ENCODE assay signal across 24 cellular contexts in the genomic region with DNA sequence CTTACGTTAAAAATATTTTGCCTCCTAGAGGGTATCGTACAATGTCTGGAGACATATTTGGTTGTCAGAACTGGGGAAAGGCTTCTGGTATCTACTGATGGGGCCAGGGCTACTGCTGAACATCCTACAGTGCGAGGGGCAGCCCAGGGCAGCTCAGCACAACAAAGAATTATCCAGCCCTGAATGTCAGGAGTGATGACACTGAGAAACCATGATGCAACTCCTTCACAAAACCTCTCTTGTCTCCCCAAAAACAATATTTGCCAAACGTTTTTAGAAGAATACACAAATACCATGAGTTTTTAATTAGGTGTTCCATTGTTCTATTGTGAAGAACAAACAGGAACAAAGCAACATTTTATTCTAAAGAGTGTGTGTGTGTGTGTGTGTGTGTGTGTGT. TPM values are rescaled to one million over a fixed set of nuclear protein-coding genes. Genes with fewer than 3 reads are reported as not detected.
DNase-seq lines count a peak whose midpoint lies in the region; ATAC-seq and TF ChIP-seq lines count a peak whose summit lies in the region.
"Had no signal": no experiment of that assay in that cellular context is flagged by ENCODE, and none has a peak within 500 bp of the region (broad histone marks: within the 10 kb centered on the region; RNA-seq: fewer than 3 reads in every experiment).

No MANE protein-coding gene starts in this region.

- H3K4me3 ChIP-seq in CD4-positive, CD25-positive, alpha-beta regulatory T cell (ENCODE audit: low read depth, low read length) = no peak overlapping the region
- no peak overlapping the region for H3K4me3 ChIP-seq in MM.1S (ENCODE audit: low read length)
- H3K4me3 ChIP-seq: BLaER1, MG63 had no signal

- H3K79me2 ChIP-seq in MM.1S (ENCODE audit: low read length) = no peaks in the 10 kb centered on the region

- H3K27ac Mint-ChIP-seq in CD4-positive, CD25-positive, alpha-beta regulatory T cell = peak overlapping the region in 2 of 3 donors; percentile 19 to 21
- H3K27ac Mint-ChIP-seq in memory B cell (peak overlapping the region; percentile 39), osteocyte (ENCODE audit: unreplicated experiment) (no peak overlapping the region)
- H3K27ac Mint-ChIP-seq: CD4-positive, alpha-beta T cell had no signal

- H3K9me3 ChIP-seq in CD4-positive, CD25-positive, alpha-beta regulatory T cell (ENCODE audit: control insufficient read depth in 2 of 2, low read length in 2 of 2) = no peaks in the 10 kb centered on the region
- no peaks in the 10 kb centered on the region for H3K9me3 ChIP-seq in MM.1S (replicated peaks; ENCODE audit: insufficient read depth, low read length)
- H3K9me3 ChIP-seq: BLaER1, MG63, SK-N-SH had no signal

- no peak overlapping the region for H3K27ac ChIP-seq in CD4-positive, CD25-positive, alpha-beta regulatory T cell (ENCODE audit: insufficient read depth, low read length, poor library complexity, severe bottlenecking)
- H3K27ac ChIP-seq in MM.1S (ENCODE audit: low read length) = no peak overlapping the region
- H3K27ac ChIP-seq: BLaER1 had no signal

- H3K4me1 Mint-ChIP-seq in CD4-positive, CD25-positive, alpha-beta regulatory T cell = peaks cover 11 to 72% (median 33%) of the 10 kb centered on the region in 4 donors
- H3K4me1 Mint-ChIP-seq in memory B cell (peaks cover 61% of the 10 kb centered on the region), osteocyte (ENCODE audit: unreplicated experiment) (peaks cover 6% of the 10 kb centered on the region)

- H3K27me3 ChIP-seq in CD4-positive, CD25-positive, alpha-beta regulatory T cell (ENCODE audit: control insufficient read depth, insufficient read depth, low read length) = no peaks in the 10 kb centered on the region
- no peaks in the 10 kb centered on the region for H3K27me3 ChIP-seq in MM.1S (replicated peaks; ENCODE audit: insufficient read depth, low read length)
- H3K27me3 ChIP-seq: BLaER1, MG63 had no signal

- H3K36me3 ChIP-seq in CD4-positive, CD25-positive, alpha-beta regulatory T cell (ENCODE audit: control insufficient read depth, insufficient read depth, low read length) = no peaks in the 10 kb centered on the region
- H3K36me3 ChIP-seq in MM.1S (replicated peaks; ENCODE audit: insufficient read depth, low read length) = no peaks in the 10 kb centered on the region
- H3K36me3 ChIP-seq: BLaER1, MG63 had no signal

- H3K4me3 Mint-ChIP-seq in CD4-positive, CD25-positive, alpha-beta regulatory T cell = peak overlapping the region in 1 of 4 donors; percentile 1
- no peak overlapping the region for H3K4me3 Mint-ChIP-seq in memory B cell
- no peak overlapping the region for H3K4me3 Mint-ChIP-seq in osteocyte (ENCODE audit: unreplicated experiment)
- H3K4me3 Mint-ChIP-seq: CD4-positive, alpha-beta T cell had no signal

- H3K4me2 ChIP-seq in MM.1S (ENCODE audit: low read depth, low read length) = no peak overlapping the region
- H3K4me2 ChIP-seq: BLaER1, SK-N-SH had no signal

- TF ChIP-seq CTCF in MM.1S (IDR thresholded peaks at IDR 0.05; ENCODE audit: low read length) = no peak
- no peak for TF ChIP-seq CTCF in osteocyte (IDR thresholded peaks at IDR 0.05)

- DNase-seq in NCI-H2029 (lab: John Stamatoyannopoulos, UW) (peak; percentile 18), NCI-H2029 treated with DMSO at 0.1 percent for 48 hours (lab: John Stamatoyannopoulos, UW) (no peak), SK-MEL-5 (ENCODE audit: low read depth, low spot score) (peak; percentile 71), memory B cell (ENCODE audit: low spot score in 2 of 2) (no peak), MM.1S (no peak), midbrain (lab: John Stamatoyannopoulos, UW) (no peak), osteocyte (ENCODE audit: extremely low spot score, unreplicated experiment) (no peak)
- DNase-seq in CD4-positive, CD25-positive, alpha-beta regulatory T cell = no peak
- DNase-seq: CD4-positive, alpha-beta T cell; DMS79; EL; GDM1; IMR-90; KG1; MG63; NCI-H1694 treated with DMSO at 0.1 percent for 48 hours; NCI-H526; SIG-M5; SK-N-SH; SW 1271 had no signal

- no peak overlapping the region for H2AFZ ChIP-seq in MM.1S (ENCODE audit: low read length)

- no peaks in the 10 kb centered on the region for H3K36me3 Mint-ChIP-seq in CD4-positive, CD25-positive, alpha-beta regulatory T cell
- peaks cover 5% of the 10 kb centered on the region for H3K36me3 Mint-ChIP-seq in memory B cell
- H3K36me3 Mint-ChIP-seq in osteocyte (ENCODE audit: unreplicated experiment) = no peaks in the 10 kb centered on the region

- H3K27me3 Mint-ChIP-seq in CD4-positive, CD25-positive, alpha-beta regulatory T cell = peaks cover 6% of the 10 kb centered on the region
- H3K27me3 Mint-ChIP-seq in memory B cell = peaks cover 2% of the 10 kb centered on the region
- peaks cover 10% of the 10 kb centered on the region for H3K27me3 Mint-ChIP-seq in osteocyte (ENCODE audit: unreplicated experiment)
- H3K27me3 Mint-ChIP-seq: CD4-positive, alpha-beta T cell had no signal

- no peak for ATAC-seq in CD4-positive, CD25-positive, alpha-beta regulatory T cell (ENCODE audit: low read depth in 2 of 2)
- no peak for ATAC-seq in memory B cell (ENCODE audit: low read depth)
- ATAC-seq: HCT116 had no signal

- H3K9me3 Mint-ChIP-seq in CD4-positive, CD25-positive, alpha-beta regulatory T cell = peaks cover 0 to 1% (median 0%) of the 10 kb centered on the region in 7 donors
- peaks cover 1% of the 10 kb centered on the region for H3K9me3 Mint-ChIP-seq in memory B cell
- H3K9me3 Mint-ChIP-seq in osteocyte (ENCODE audit: unreplicated experiment) = no peaks in the 10 kb centered on the region
- H3K9me3 Mint-ChIP-seq: CD4-positive, alpha-beta T cell had no signal

- in situ Hi-C loops in SK-MEL-5 (cut with HindIII; ENCODE audit: low pct_unique_long_range_greater_than_20kb, low sequenced_read_pairs) = no loop called here

- no peaks in the 10 kb centered on the region for H4K20me1 ChIP-seq in MM.1S (ENCODE audit: insufficient read depth, low read length)
- H4K20me1 ChIP-seq: BLaER1 had no signal

- H3F3A ChIP-seq in MM.1S (ENCODE audit: insufficient read depth, low read length) = no peaks in the 10 kb centered on the region

- no peaks in the 10 kb centered on the region for H3K9me2 ChIP-seq in MM.1S (replicated peaks; ENCODE audit: insufficient read depth, low read length)
- H3K9me2 ChIP-seq: SK-N-SH had no signal

- no peak overlapping the region for H3K9ac ChIP-seq in MM.1S (ENCODE audit: low read length)
- H3K9ac ChIP-seq: BLaER1, SK-N-SH had no signal

- H3K4me1 ChIP-seq in CD4-positive, CD25-positive, alpha-beta regulatory T cell (ENCODE audit: control insufficient read depth, insufficient read depth, low read length, poor library complexity, severe bottlenecking) = peaks cover 14% of the 10 kb centered on the region
- H3K4me1 ChIP-seq in MM.1S (ENCODE audit: low read length) = peaks cover 31% of the 10 kb centered on the region

RNA-seq across cellular contexts. Expression of a gene that starts 43.4 kb away (rescaled TPM):
- total RNA-seq in CD4-positive, CD25-positive, alpha-beta regulatory T cell = 0.67 TPM
- polyA plus RNA-seq in CD4-positive, CD25-positive, alpha-beta regulatory T cell = 1 to 10 TPM; 1.8 to 4.5 (median 2.5) TPM
- not detected in 2 replicates for total RNA-seq in SK-MEL-5 (2014; rRNA removed; shearing (Covaris generic))
- polyA plus RNA-seq in SK-MEL-5 (2015; cell fraction: cytosol; rRNA removed) = not detected in 2 replicates
- polyA plus RNA-seq in SK-MEL-5 (2015; cell fraction: nucleus; rRNA removed) = not detected in 2 replicates
- not detected in 2 replicates for total RNA-seq in osteocyte
- total RNA-seq: A172, H4, IMR-90 had no signal
- polyA plus RNA-seq: IMR-90, SK-N-SH had no signal

Comparison
In these comparisons a context has a peak if more than half of its experiments do, and no peak if none do; other contexts are left out.
1. DNase-seq: peak in NCI-H2029 (single experiment) and SK-MEL-5 (single experiment); none in NCI-H2029 treated with DMSO at 0.1 percent for 48 hours (single experiment), CD4-positive, CD25-positive, alpha-beta regulatory T cell (0 of 3), memory B cell (0 of 2), MM.1S (single experiment), midbrain (single experiment) and osteocyte (single experiment).